In the genomic region with DNA sequence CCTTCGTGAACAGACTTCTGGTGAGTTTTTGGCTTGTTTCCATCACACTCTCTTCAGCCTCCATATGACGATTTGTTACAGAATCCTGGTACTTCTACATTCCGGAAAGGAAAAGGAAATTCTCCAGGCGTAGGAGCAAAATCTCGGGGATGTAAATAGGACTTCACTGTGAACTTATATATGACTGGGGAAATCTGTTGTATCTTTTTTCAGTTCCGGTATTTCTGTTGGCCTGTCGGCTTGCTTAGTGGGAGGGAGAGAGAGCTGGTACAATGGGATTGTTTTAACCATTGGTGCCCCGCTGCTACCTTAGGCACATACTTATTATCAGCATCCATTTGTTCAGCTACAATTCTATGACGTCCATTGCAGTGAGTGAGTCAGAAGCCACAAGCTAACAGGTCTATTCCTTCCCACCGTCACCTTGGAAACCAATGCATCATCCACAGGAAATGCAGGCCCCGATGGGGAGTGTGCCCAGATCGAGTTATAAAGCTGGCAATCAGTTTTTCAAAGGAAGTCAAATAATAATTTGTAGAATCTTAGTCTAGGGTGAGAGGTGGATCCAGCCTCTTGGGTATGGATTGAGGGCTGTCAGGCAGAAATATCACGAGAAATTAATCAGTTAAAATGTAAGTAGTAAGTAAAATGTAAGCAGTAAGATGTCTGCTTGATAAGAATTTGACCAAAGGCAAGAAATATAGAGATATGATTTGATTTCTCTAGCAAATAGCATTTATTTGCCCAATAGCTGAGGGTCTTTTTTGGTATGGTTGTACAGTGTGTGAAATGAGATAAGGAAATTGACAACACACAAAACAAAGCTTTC, we compare ENCODE assay signal across 8 cellular contexts.
DNase-seq lines count a peak whose midpoint lies in the region; ATAC-seq and TF ChIP-seq lines count a peak whose summit lies in the region.

No MANE protein-coding gene starts in this region.

- H3K27ac ChIP-seq in heart left ventricle (peak overlapping the region in 6 of 12 donors; percentile 15 to 65 (median 34)), esophagus squamous epithelium (peak overlapping the region in 2 of 4 donors; percentile 35 to 55)

- TF ChIP-seq CTCF in heart left ventricle (IDR thresholded peaks at IDR 0.05) (no peak), choroid plexus epithelial cell (conservative IDR thresholded peaks at IDR 0.05; ENCODE audit: low read depth, low read length) (no peak), esophagus squamous epithelium (IDR thresholded peaks at IDR 0.05) (no peak)

- H3K4me1 ChIP-seq in heart left ventricle (peaks cover 0 to 47% (median 17%) of the 10 kb centered on the region in 12 donors), esophagus squamous epithelium (peaks cover 0 to 10% (median 4%) of the 10 kb centered on the region in 3 donors)

- no peaks in the 10 kb centered on the region for H3K9me3 ChIP-seq in heart left ventricle
- no peaks in the 10 kb centered on the region for H3K9me3 ChIP-seq in esophagus squamous epithelium

- H3K36me3 ChIP-seq in heart left ventricle: no peaks in the 10 kb centered on the region
- H3K36me3 ChIP-seq in esophagus squamous epithelium: no peaks in the 10 kb centered on the region

- ATAC-seq in heart left ventricle (peak; percentile 25 to 76 (median 69)), Right ventricle myocardium inferior (no peak), naive B cell (ENCODE audit: low read depth in 2 of 2) (peak; percentile 6 to 28), GM19452 (IDR thresholded peaks at IDR 0.05; ENCODE audit: unreplicated experiment) (no peak)

- H3K4me1 Mint-ChIP-seq in activated CD4-positive, alpha-beta T cell treated with anti-CD3 and anti-CD28 coated beads, Interleukin-2, amount 10 ng/mL, durations not matched to agents 24 days and 14 days: peaks cover 57% of the 10 kb centered on the region
- H3K4me1 Mint-ChIP-seq in naive B cell: peaks cover 14 to 17% (median 16%) of the 10 kb centered on the region in 3 donors

- H3K27me3 ChIP-seq in heart left ventricle (no peaks in the 10 kb centered on the region), esophagus squamous epithelium (no peaks in the 10 kb centered on the region)

- H3K4me3 ChIP-seq in heart left ventricle: no peak overlapping the region
- peak overlapping the region; percentile 9 for H3K4me3 ChIP-seq in choroid plexus epithelial cell (ENCODE audit: low read depth, low read length)
- H3K4me3 ChIP-seq in esophagus squamous epithelium: peak overlapping the region in 1 of 4 donors; percentile 21

- H3K27me3 Mint-ChIP-seq in activated CD4-positive, alpha-beta T cell treated with anti-CD3 and anti-CD28 coated beads, Interleukin-2, amount 10 ng/mL, durations not matched to agents 24 days and 14 days: no peaks in the 10 kb centered on the region
- H3K27me3 Mint-ChIP-seq in naive B cell: no peaks in the 10 kb centered on the region

- peaks cover 9% of the 10 kb centered on the region for H3K36me3 Mint-ChIP-seq in activated CD4-positive, alpha-beta T cell treated with anti-CD3 and anti-CD28 coated beads, Interleukin-2, amount 10 ng/mL, durations not matched to agents 24 days and 14 days (ENCODE audit: low read depth)
- no peaks in the 10 kb centered on the region for H3K36me3 Mint-ChIP-seq in naive B cell

- intact Hi-C loops in heart left ventricle (cut with DNase I): loop anchor here in 1 of 10 donors (5.0 kb wide), 1 partner anchor 123 kb away; no protein-coding TSS in a partner anchor
- intact Hi-C loops in Right ventricle myocardium inferior (cut with DNase I): no loop called here
- intact Hi-C loops in activated CD4-positive, alpha-beta T cell treated with anti-CD3 and anti-CD28 coated beads, Interleukin-2, amount 10 ng/mL, durations not matched to agents 24 days and 14 days (cut with micrococcal nuclease): loop anchor here (1.0 kb wide), 2 partner anchors 46 to 127 kb away; no protein-coding TSS in a partner anchor
- intact Hi-C loops in esophagus squamous epithelium (cut with DNase I): no loop called here

- H3K9me3 Mint-ChIP-seq in activated CD4-positive, alpha-beta T cell treated with anti-CD3 and anti-CD28 coated beads, Interleukin-2, amount 10 ng/mL, durations not matched to agents 24 days and 14 days: peaks cover 9% of the 10 kb centered on the region
- no peaks in the 10 kb centered on the region for H3K9me3 Mint-ChIP-seq in naive B cell

- 36 to 44% (median 42%) methylated on average over 13 of the region's 13 CpGs for WGBS in heart left ventricle, 4 donors
- WGBS in esophagus squamous epithelium, 2 donors: 42 to 49% methylated on average over 13 of the region's 13 CpGs

- peak overlapping the region; percentile 97 for H3K27ac Mint-ChIP-seq in activated CD4-positive, alpha-beta T cell treated with anti-CD3 and anti-CD28 coated beads, Interleukin-2, amount 10 ng/mL, durations not matched to agents 24 days and 14 days
- H3K27ac Mint-ChIP-seq in naive B cell: peak overlapping the region; percentile 43 to 94 (median 76)

- no peak for TF ChIP-seq POLR2A in heart left ventricle (IDR thresholded peaks at IDR 0.05)
- no peak for TF ChIP-seq POLR2A in esophagus squamous epithelium (IDR thresholded peaks at IDR 0.05)

- peak overlapping the region; percentile 73 for H3K4me3 Mint-ChIP-seq in activated CD4-positive, alpha-beta T cell treated with anti-CD3 and anti-CD28 coated beads, Interleukin-2, amount 10 ng/mL, durations not matched to agents 24 days and 14 days
- H3K4me3 Mint-ChIP-seq in naive B cell: no peak overlapping the region

- DNase-seq in heart left ventricle: peak in 2 of 5 donors; percentile 43 to 60
- no peak for DNase-seq in Right ventricle myocardium inferior (ENCODE audit: missing footprints)
- peak; percentile 94 for DNase-seq in activated CD4-positive, alpha-beta T cell treated with anti-CD3 and anti-CD28 coated beads, Interleukin-2, amount 10 ng/mL, durations not matched to agents 24 days and 14 days
- DNase-seq in choroid plexus epithelial cell (ENCODE audit: low read depth): peak; percentile 99
- DNase-seq in naive B cell: peak; percentile 39
- peak; percentile 72 for DNase-seq in stimulated activated naive CD4-positive, alpha-beta T cell treated with Interleukin-2 at 50 U/mL for 16 hours (lab: John Stamatoyannopoulos, UW)
- DNase-seq in esophagus squamous epithelium (lab: John Stamatoyannopoulos, UW): no peak

Comparison
In these comparisons a context has a peak if more than half of its experiments do, and no peak if none do; other contexts are left out.
1. ATAC-seq: peak in heart left ventricle (4 of 4) and naive B cell (2 of 2); none in Right ventricle myocardium inferior (single experiment) and GM19452 (single experiment).
2. DNase-seq: peak in activated CD4-positive, alpha-beta T cell treated with anti-CD3 and anti-CD28 coated beads, Interleukin-2, amount 10 ng/mL, durations not matched to agents 24 days and 14 days (single experiment), choroid plexus epithelial cell (single experiment), naive B cell (single experiment) and stimulated activated naive CD4-positive, alpha-beta T cell treated with Interleukin-2 at 50 U/mL for 16 hours (single experiment); none in Right ventricle myocardium inferior (single experiment) and esophagus squamous epithelium (single experiment).